Comparison of ENCODE assay signal across 9 cellular contexts in the genomic region with DNA sequence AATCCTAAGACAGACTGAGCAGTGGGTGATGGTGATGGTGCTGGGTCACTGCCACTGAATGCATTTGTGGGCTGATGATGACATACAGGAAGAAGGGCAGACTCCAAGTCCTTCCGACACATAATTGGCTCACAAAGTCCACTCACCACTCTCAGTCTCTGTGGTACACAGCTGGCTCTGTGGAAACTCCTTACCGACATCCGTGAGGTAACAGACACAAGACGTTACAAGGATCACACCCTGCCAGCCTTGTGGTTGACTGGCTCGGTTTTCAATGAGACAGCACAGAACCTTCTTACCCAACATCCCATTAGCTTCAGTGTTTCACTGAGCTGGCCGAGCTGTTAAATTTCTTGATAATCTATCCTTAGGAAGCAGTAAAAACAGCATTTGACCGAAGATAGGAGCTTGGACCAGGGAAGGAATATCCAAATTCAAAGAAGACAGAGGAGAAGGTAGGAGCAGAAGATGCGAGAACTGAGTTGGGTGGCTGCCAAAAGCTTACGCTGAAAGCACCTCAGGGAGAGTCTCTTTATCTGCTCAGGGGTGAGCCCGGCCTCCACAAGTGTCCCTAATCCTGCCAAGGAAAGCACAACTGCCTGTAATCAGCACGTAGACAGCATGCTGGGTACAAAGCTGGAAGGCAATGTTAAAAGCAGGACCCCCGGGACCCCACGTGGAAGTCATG. TPM values are rescaled to one million over a fixed set of nuclear protein-coding genes. Genes with fewer than 3 reads are reported as not detected.
DNase-seq lines count a peak whose midpoint lies in the region; ATAC-seq and TF ChIP-seq lines count a peak whose summit lies in the region.
"Had no signal": no experiment of that assay in that cellular context is flagged by ENCODE, and none has a peak within 500 bp of the region (broad histone marks: within the 10 kb centered on the region; RNA-seq: fewer than 3 reads in every experiment).

No MANE protein-coding gene starts in this region.

- peaks cover 8 to 26% (median 20%) of the 10 kb centered on the region in 3 donors for H3K4me1 ChIP-seq in skeletal muscle tissue (ENCODE audit: control insufficient read depth in 3 of 3, insufficient read depth in 3 of 3, low read length in 3 of 3)

- peak; percentile 29 for DNase-seq in stimulated activated CD4-positive, alpha-beta T cell treated with anti-CD3 and anti-CD28 coated beads, Interleukin-4, amount 100 ng/mL, for 24 hours
- no peak for DNase-seq in stimulated activated CD4-positive, alpha-beta T cell treated with anti-CD3 and anti-CD28 coated beads, Interleukin-2, amount 100 ng/mL, for 48 hours
- peak; percentile 70 for DNase-seq in activated CD8-positive, alpha-beta memory T cell treated with anti-CD3 and anti-CD28 coated beads, Interleukin-2, amount 50 U/mL, for 4 hours
- peak; percentile 99 for DNase-seq in fibroblast of peridontal ligament (ENCODE audit: extremely low read depth)
- DNase-seq in HEK293T (ENCODE audit: extremely low spot score), result no peak
- DNase-seq in ureter (ENCODE audit: low spot score), result no peak

- CTCF ChIA-PET in HEK293T (lab: Yijun Ruan, JAX), result no interaction called here

- peak overlapping the region in 1 of 3 donors; percentile 29 for H3K9ac ChIP-seq in skeletal muscle tissue (ENCODE audit: low read depth in 1 of 3, low read length in 3 of 3)

- H3K27me3 ChIP-seq in skeletal muscle tissue (ENCODE audit: control insufficient read depth in 3 of 3, insufficient read depth in 3 of 3, low read length in 3 of 3), result no peaks in the 10 kb centered on the region
- H3K27me3 ChIP-seq: uterus had no signal

- peaks cover 61 to 73% (median 69%) of the 10 kb centered on the region in 3 donors for H3K36me3 ChIP-seq in skeletal muscle tissue (ENCODE audit: control insufficient read depth in 3 of 3, insufficient read depth in 3 of 3, low read length in 3 of 3)
- H3K36me3 ChIP-seq: uterus had no signal

- H3K4me3 ChIP-seq in skeletal muscle tissue (ENCODE audit: low read length in 3 of 3), result no peak overlapping the region
- H3K4me3 ChIP-seq: uterus had no signal

- H3K27ac ChIP-seq in skeletal muscle tissue (ENCODE audit: low read depth, low read length), result peak overlapping the region; percentile 59

- POLR2A ChIA-PET in HEK293T (lab: Yijun Ruan, JAX), result interaction anchor here (0.8 to 3.0 kb wide), 8 partner anchors 10 to 159 kb away, joined by 3 to 12 read pairs (median 4); a partner anchor contains a TSS

- no peak for ATAC-seq in HG03045 (IDR thresholded peaks at IDR 0.05; ENCODE audit: unreplicated experiment)

- no peaks in the 10 kb centered on the region for H3K9me3 ChIP-seq in skeletal muscle tissue (ENCODE audit: control insufficient read depth in 3 of 3, low read length in 3 of 3)
- H3K9me3 ChIP-seq: uterus had no signal

TF ChIP-seq in HEK293T, 16 proteins besides CTCF, POLR2A, EP300 and RAD21:
- TF ChIP-seq SUZ12 (IDR thresholded peaks at IDR 0.05), result no peak
- no peak for TF ChIP-seq ARNT (IDR thresholded peaks at IDR 0.05)
- TF ChIP-seq CTBP1 (IDR thresholded peaks at IDR 0.05; ENCODE audit: borderline replicate concordance), result no peak
- TF ChIP-seq LEF1 (IDR thresholded peaks at IDR 0.05; ENCODE audit: borderline replicate concordance), result no peak
- no peak for TF ChIP-seq SP1 (IDR thresholded peaks at IDR 0.05)
TF ChIP-seq in HEK293T: peak in this region for 0.

RNA-seq across cellular contexts. Expression of a gene that starts 5.5 kb away (rescaled TPM):
- total RNA-seq in skeletal muscle tissue, result 75.7 TPM
- total RNA-seq in ureter, result 129 TPM

RNA-seq across cellular contexts. Expression of a gene that starts 10.1 kb away (rescaled TPM):
- 6.8 TPM for total RNA-seq in skeletal muscle tissue
- total RNA-seq in ureter, result 28.2 TPM

RNA-seq across cellular contexts. Expression of a gene that starts 10.3 kb away (rescaled TPM):
- total RNA-seq in skeletal muscle tissue (19.3 TPM), ureter (28.5 TPM)

RNA-seq across cellular contexts. Expression of a gene that starts 20.8 kb away (rescaled TPM):
- total RNA-seq in skeletal muscle tissue (52.2 TPM), ureter (231 TPM)

RNA-seq across cellular contexts. Expression of a gene that starts 21.6 kb away (rescaled TPM):
- total RNA-seq in skeletal muscle tissue (76.7 TPM), ureter (27.0 TPM)

Comparison
In these comparisons a context has a peak if more than half of its experiments do, and no peak if none do; other contexts are left out.
1. DNase-seq: peak in stimulated activated CD4-positive, alpha-beta T cell treated with anti-CD3 and anti-CD28 coated beads, Interleukin-4, amount 100 ng/mL, for 24 hours (single experiment), activated CD8-positive, alpha-beta memory T cell treated with anti-CD3 and anti-CD28 coated beads, Interleukin-2, amount 50 U/mL, for 4 hours (single experiment) and fibroblast of peridontal ligament (single experiment); none in stimulated activated CD4-positive, alpha-beta T cell treated with anti-CD3 and anti-CD28 coated beads, Interleukin-2, amount 100 ng/mL, for 48 hours (0 of 2), HEK293T (single experiment) and ureter (single experiment).